Comparison of ENCODE assay signal across 1 cellular context in genomic region chr18:46917808-46918600, GRCh38.
TF ChIP-seq lines count a peak whose summit lies in the region.

No MANE protein-coding gene starts in this region.

TF ChIP-seq in K562, 482 proteins besides CTCF, POLR2A, EP300 and RAD21 (continued from another document and continues in another):
- 0 out of 2 replicates have a peak, but pooled peaks have one; percentile 55 for TF ChIP-seq DPF2 (IDR thresholded peaks at IDR 0.05)
- no peak for TF ChIP-seq NCOA1 (IDR thresholded peaks at IDR 0.05; ENCODE audit: low read depth)
- 0 out of 2 replicates have a peak, but pooled peaks have one; percentile 27 for TF ChIP-seq CTBP1 (IDR thresholded peaks at IDR 0.05; ENCODE audit: borderline replicate concordance)
- TF ChIP-seq SMARCA4 (IDR thresholded peaks at IDR 0.05) = no peak
- TF ChIP-seq NR2C2 (CRISPR knock-in tag; IDR thresholded peaks at IDR 0.05) = no peak
- peak; percentile 40; the same call in 1 of the 2 replicates for TF ChIP-seq NR2C2 (tag; IDR thresholded peaks at IDR 0.05)
- TF ChIP-seq TCF3 (CRISPR knock-in tag; IDR thresholded peaks at IDR 0.05) = no peak
- no peak for TF ChIP-seq NR0B1 (IDR thresholded peaks at IDR 0.05; ENCODE audit: partially characterized antibody)
- TF ChIP-seq HEY1 (CRISPR knock-in tag; IDR thresholded peaks at IDR 0.05; ENCODE audit: borderline replicate concordance) = no peak
- no peak for TF ChIP-seq TAF7 (tag; IDR thresholded peaks at IDR 0.05)
- no peak for TF ChIP-seq ARID3B (CRISPR knock-in tag; IDR thresholded peaks at IDR 0.05; ENCODE audit: borderline replicate concordance)
- TF ChIP-seq SRSF9 (IDR thresholded peaks at IDR 0.05; ENCODE audit: borderline replicate concordance, low read depth, low read length) = no peak
- TF ChIP-seq ATF7 (IDR thresholded peaks at IDR 0.05) = no peak
- 0 out of 4 replicates have a peak, but pooled peaks of 1 of the 2 experiments have one; percentile 23 for TF ChIP-seq MNT (conservative IDR thresholded peaks at IDR 0.05)
- TF ChIP-seq ZNF124 (CRISPR knock-in tag; IDR thresholded peaks at IDR 0.05) = no peak
- TF ChIP-seq MAFG (tag; conservative IDR thresholded peaks at IDR 0.05) = peak; percentile 74
- TF ChIP-seq ZC3H11A (IDR thresholded peaks at IDR 0.05; ENCODE audit: low read depth, low read length) = no peak
- no peak for TF ChIP-seq PHB (CRISPR knock-in tag; IDR thresholded peaks at IDR 0.05)
- TF ChIP-seq ZNF518B (CRISPR knock-in tag; IDR thresholded peaks at IDR 0.05) = no peak
- peak in 1 of 2 experiments; percentile 37; a peak in 1 of 4 replicates for TF ChIP-seq MAZ (CRISPR knock-in tag; conservative IDR thresholded peaks at IDR 0.05 in 1 of 2, IDR thresholded peaks at IDR 0.05 in 1 of 2)
- TF ChIP-seq ARNT (IDR thresholded peaks at IDR 0.05) = peak in 1 of 2 experiments; percentile 42; a peak in 1 of 4 replicates
- TF ChIP-seq NFE2 (IDR thresholded peaks at IDR 0.05; ENCODE audit: low read depth) = peak; percentile 74
- TF ChIP-seq ZBED1 (IDR thresholded peaks at IDR 0.05) = no peak
- peak; percentile 41; the same call in 1 of the 2 replicates for TF ChIP-seq SMARCE1 (IDR thresholded peaks at IDR 0.05)
- no peak for TF ChIP-seq ZNF551 (CRISPR knock-in tag; IDR thresholded peaks at IDR 0.05)
- peak in 1 of 3 experiments; percentile 17 for TF ChIP-seq YY1 (IDR thresholded peaks at IDR 0.05; ENCODE audit: borderline replicate concordance in 1 of 3, control insufficient read depth in 1 of 3, extremely low read depth in 1 of 3, insufficient read depth in 3 of 3, insufficient read length in 1 of 3, insufficient replicate concordance in 2 of 3, low read depth in 1 of 3, low read length in 2 of 3)
- peak; percentile 90 for TF ChIP-seq ZNF316 (IDR thresholded peaks at IDR 0.05)
- TF ChIP-seq ZNF77 (CRISPR knock-in tag; IDR thresholded peaks at IDR 0.05) = no peak
- TF ChIP-seq TOE1 (IDR thresholded peaks at IDR 0.05; ENCODE audit: borderline replicate concordance) = 0 out of 2 replicates have a peak, but pooled peaks have one; percentile 50
- TF ChIP-seq TOE1 (CRISPR knock-in tag; IDR thresholded peaks at IDR 0.05; ENCODE audit: borderline replicate concordance, low read depth) = no peak
- no peak for TF ChIP-seq ZHX1 (conservative IDR thresholded peaks at IDR 0.05; ENCODE audit: low read length)
- no peak for TF ChIP-seq HOXB6 (CRISPR knock-in tag; IDR thresholded peaks at IDR 0.05; ENCODE audit: borderline replicate concordance)
- no peak for TF ChIP-seq HDGF (IDR thresholded peaks at IDR 0.05)
- TF ChIP-seq PHF8 (IDR thresholded peaks at IDR 0.05; ENCODE audit: borderline replicate concordance, low read length) = no peak
- no peak for TF ChIP-seq ELK3 (CRISPR knock-in tag; IDR thresholded peaks at IDR 0.05)
- TF ChIP-seq FOXK2 (conservative IDR thresholded peaks at IDR 0.05 in 1 of 2, IDR thresholded peaks at IDR 0.05 in 1 of 2; ENCODE audit: low read depth in 2 of 2) = 0 out of 4 replicates have a peak, but pooled peaks of 1 of the 2 experiments have one; percentile 33
- TF ChIP-seq MTA1 (IDR thresholded peaks at IDR 0.05; ENCODE audit: borderline replicate concordance) = no peak
- TF ChIP-seq ZSCAN29 (IDR thresholded peaks at IDR 0.05) = no peak
- no peak for TF ChIP-seq ZNF184 (CRISPR knock-in tag; IDR thresholded peaks at IDR 0.05)
- no peak for TF ChIP-seq ZBTB49 (CRISPR knock-in tag; IDR thresholded peaks at IDR 0.05; ENCODE audit: borderline replicate concordance)
- peak; percentile 92 for TF ChIP-seq VEZF1 (CRISPR knock-in tag; IDR thresholded peaks at IDR 0.05)
- no peak for TF ChIP-seq MEF2A (IDR thresholded peaks at IDR 0.05; ENCODE audit: control insufficient read depth, low read depth, low read length)
- peak; percentile 75; the same call in 1 of the 2 replicates for TF ChIP-seq BACH1 (tag; IDR thresholded peaks at IDR 0.05)
- TF ChIP-seq NR2C1 (IDR thresholded peaks at IDR 0.05) = no peak
- no peak for TF ChIP-seq NR2C1 (tag; IDR thresholded peaks at IDR 0.05)
- no peak for TF ChIP-seq ATF2 (CRISPR knock-in tag; IDR thresholded peaks at IDR 0.05)
- no peak for TF ChIP-seq ADNP (tag; IDR thresholded peaks at IDR 0.05)
- no peak for TF ChIP-seq ERF (CRISPR knock-in tag; IDR thresholded peaks at IDR 0.05)
